ENCODE assay signal across 9 cellular contexts in genomic region chr7:130918129-130919052, GRCh38.
DNase-seq lines count a peak whose midpoint lies in the region; ATAC-seq and TF ChIP-seq lines count a peak whose summit lies in the region.
"Had no signal": no experiment of that assay in that cellular context is flagged by ENCODE, and none has a peak within 500 bp of the region (broad histone marks: within the 10 kb centered on the region; RNA-seq: fewer than 3 reads in every experiment).

No MANE protein-coding gene starts in this region.

- no peak for TF ChIP-seq EP300 in SK-N-SH (IDR thresholded peaks at IDR 0.05; ENCODE audit: borderline replicate concordance in 1 of 2, low read depth in 1 of 2, low read length in 1 of 2)

- H3K27me3 Mint-ChIP-seq in stimulated activated memory B cell treated with anti-CD40 and anti-IgM and Interleukin-4, amounts not matched to agents 10 μg/mL and 1 μg/mL and 100 μg/mL, for 72 hours: no peaks in the 10 kb centered on the region

- H3K27ac Mint-ChIP-seq in stimulated activated memory B cell treated with anti-CD40 and anti-IgM and Interleukin-4, amounts not matched to agents 10 μg/mL and 1 μg/mL and 100 μg/mL, for 72 hours: peak overlapping the region; percentile 59

- H3F3A ChIP-seq in SK-N-SH (replicated peaks; ENCODE audit: insufficient read depth): peaks cover 66% of the 10 kb centered on the region

- H3K4me2 ChIP-seq in SK-N-SH (peak overlapping the region; percentile 89), fibroblast of lung (ENCODE audit: extremely low read depth, insufficient read depth, low read length) (peak overlapping the region; percentile 9)

- ATAC-seq in SK-N-SH treated with all-trans-retinoic acid at 6 μM for 48 hours: no peak
- ATAC-seq in stimulated activated memory B cell treated with anti-CD40 and anti-IgM and Interleukin-4, amounts not matched to agents 10 μg/mL and 1 μg/mL and 100 μg/mL, for 72 hours: no peak
- ATAC-seq in GM21576 (IDR thresholded peaks at IDR 0.05; ENCODE audit: unreplicated experiment): no peak

- POLR2A ChIA-PET in SK-N-SH (lab: Yijun Ruan, JAX): no interaction called here

- CTCF ChIA-PET in SK-N-SH (lab: Yijun Ruan, JAX): interaction anchor here (1.1 to 1.3 kb wide), 3 partner anchors 21 to 89 kb away, joined by 4 to 8 read pairs (median 4); no protein-coding TSS in a partner anchor

- H2AFZ ChIP-seq in SK-N-SH (ENCODE audit: low read depth) (no peak overlapping the region), fibroblast of lung (ENCODE audit: low read length) (no peak overlapping the region)

- no peaks in the 10 kb centered on the region for H3K9me3 ChIP-seq in SK-N-SH
- no peaks in the 10 kb centered on the region for H3K9me3 ChIP-seq in fibroblast of lung (ENCODE audit: control insufficient read depth, insufficient read depth, low read depth, low read length)

- H3K9me2 ChIP-seq in SK-N-SH: no peaks in the 10 kb centered on the region

- H3K79me2 ChIP-seq in SK-N-SH (ENCODE audit: insufficient read depth): peaks cover 93% of the 10 kb centered on the region
- peaks cover 93% of the 10 kb centered on the region for H3K79me2 ChIP-seq in fibroblast of lung (ENCODE audit: control insufficient read depth, insufficient read depth, low read length)

- peaks cover 11 to 93% of the 10 kb centered on the region in 2 experiments for H3K4me1 ChIP-seq in SK-N-SH (ENCODE audit: control insufficient read depth in 1 of 2, insufficient read depth in 2 of 2, low read depth in 1 of 2, low read length in 1 of 2)
- peaks cover 70% of the 10 kb centered on the region for H3K4me1 ChIP-seq in fibroblast of lung (ENCODE audit: control insufficient read depth, extremely low read depth, insufficient read depth, low read length)

- no peaks in the 10 kb centered on the region for H4K20me1 ChIP-seq in SK-N-SH (ENCODE audit: insufficient read depth)
- no peaks in the 10 kb centered on the region for H4K20me1 ChIP-seq in fibroblast of lung (ENCODE audit: control insufficient read depth, extremely low read depth, insufficient read depth, low read length)

- WGBS in SK-N-SH (ENCODE audit: low lambda C conversion rate): 85% methylated on average over 11 of the region's 11 CpGs

- DNase-seq in SK-N-SH: no peak
- no peak for DNase-seq in fibroblast of lung (ENCODE audit: low read depth in 2 of 2)
- DNase-seq in LoVo (ENCODE audit: low spot score): no peak
- no peak for DNase-seq in NOMO-1 treated with dmso at 0.1 percent for 144 hours (lab: John Stamatoyannopoulos, UW; ENCODE audit: unreplicated experiment)
- DNase-seq: 8988T had no signal

- peak overlapping the region; percentile 51 to 100; a peak in 3 of 4 replicates for H3K27ac ChIP-seq in SK-N-SH (ENCODE audit: low read depth in 2 of 2, low read length in 1 of 2)
- peak overlapping the region; percentile 89 for H3K27ac ChIP-seq in fibroblast of lung (ENCODE audit: insufficient read depth, low read length)

- H3K4me3 Mint-ChIP-seq in stimulated activated memory B cell treated with anti-CD40 and anti-IgM and Interleukin-4, amounts not matched to agents 10 μg/mL and 1 μg/mL and 100 μg/mL, for 72 hours: no peak overlapping the region

- TF ChIP-seq RAD21 in SK-N-SH (IDR thresholded peaks at IDR 0.05; ENCODE audit: low read length): no peak

- H3K9ac ChIP-seq in SK-N-SH: peak overlapping the region; percentile 98
- H3K9ac ChIP-seq in fibroblast of lung (ENCODE audit: insufficient read depth, low read length): no peak overlapping the region

- peaks cover 17% of the 10 kb centered on the region for H3K36me3 Mint-ChIP-seq in stimulated activated memory B cell treated with anti-CD40 and anti-IgM and Interleukin-4, amounts not matched to agents 10 μg/mL and 1 μg/mL and 100 μg/mL, for 72 hours

- H3K36me3 ChIP-seq in SK-N-SH (replicated peaks in 1 of 2; ENCODE audit: control insufficient read depth in 1 of 2, insufficient read depth in 2 of 2, low read length in 1 of 2): peaks cover 8 to 16% of the 10 kb centered on the region in 2 experiments
- H3K36me3 ChIP-seq in fibroblast of lung (ENCODE audit: control insufficient read depth, insufficient read depth, low read length): peaks cover 6% of the 10 kb centered on the region

- H3K4me1 Mint-ChIP-seq in stimulated activated memory B cell treated with anti-CD40 and anti-IgM and Interleukin-4, amounts not matched to agents 10 μg/mL and 1 μg/mL and 100 μg/mL, for 72 hours: peaks cover 61% of the 10 kb centered on the region

- TF ChIP-seq CTCF in SK-N-SH (IDR thresholded peaks at IDR 0.05) (no peak), WI38 (IDR thresholded peaks at IDR 0.05; ENCODE audit: low read depth, low read length) (no peak), fibroblast of lung (conservative IDR thresholded peaks at IDR 0.05 in 1 of 2, IDR thresholded peaks at IDR 0.05 in 1 of 2; ENCODE audit: low read depth in 1 of 2, low read length in 2 of 2) (no peak)

- H3K9me3 Mint-ChIP-seq in stimulated activated memory B cell treated with anti-CD40 and anti-IgM and Interleukin-4, amounts not matched to agents 10 μg/mL and 1 μg/mL and 100 μg/mL, for 72 hours: no peaks in the 10 kb centered on the region

- H3K4me3 ChIP-seq in SK-N-SH (ENCODE audit: low read depth in 2 of 2, low read length in 1 of 2) (no peak overlapping the region), WI38 (ENCODE audit: low read depth, low read length) (peak overlapping the region; percentile 56), fibroblast of lung (replicated peaks in 1 of 4; ENCODE audit: control extremely low read depth in 1 of 4, insufficient read depth in 1 of 4, low read depth in 3 of 4, low read length in 4 of 4) (peak overlapping the region in 1 of 4 experiments; percentile 4)

- no peaks in the 10 kb centered on the region for H3K27me3 ChIP-seq in SK-N-SH (ENCODE audit: insufficient read depth)
- H3K27me3 ChIP-seq in fibroblast of lung (ENCODE audit: control insufficient read depth, insufficient read depth, low read length): no peaks in the 10 kb centered on the region

TF ChIP-seq in SK-N-SH, 30 proteins besides CTCF, POLR2A, EP300 and RAD21:
- TF ChIP-seq GABPA (IDR thresholded peaks at IDR 0.05; ENCODE audit: low read depth): no peak; the same call in 1 of the 2 replicates
- TF ChIP-seq MAX (IDR thresholded peaks at IDR 0.05; ENCODE audit: low read depth): 0 out of 2 replicates have a peak, but pooled peaks have one; percentile 5

TF ChIP-seq in SK-N-SH treated with all-trans-retinoic acid at 6 μM for 48 hours, 23 proteins besides CTCF, POLR2A, EP300 and RAD21:
- no peak for TF ChIP-seq ESRRG (CRISPR knock-in tag; IDR thresholded peaks at IDR 0.05)
- no peak for TF ChIP-seq CSDC2 (CRISPR knock-in tag; IDR thresholded peaks at IDR 0.05)
- no peak for TF ChIP-seq RARB (CRISPR knock-in tag; IDR thresholded peaks at IDR 0.05)
TF ChIP-seq in SK-N-SH treated with all-trans-retinoic acid at 6 μM for 48 hours: peak in this region for 0.
